In the genomic region with DNA sequence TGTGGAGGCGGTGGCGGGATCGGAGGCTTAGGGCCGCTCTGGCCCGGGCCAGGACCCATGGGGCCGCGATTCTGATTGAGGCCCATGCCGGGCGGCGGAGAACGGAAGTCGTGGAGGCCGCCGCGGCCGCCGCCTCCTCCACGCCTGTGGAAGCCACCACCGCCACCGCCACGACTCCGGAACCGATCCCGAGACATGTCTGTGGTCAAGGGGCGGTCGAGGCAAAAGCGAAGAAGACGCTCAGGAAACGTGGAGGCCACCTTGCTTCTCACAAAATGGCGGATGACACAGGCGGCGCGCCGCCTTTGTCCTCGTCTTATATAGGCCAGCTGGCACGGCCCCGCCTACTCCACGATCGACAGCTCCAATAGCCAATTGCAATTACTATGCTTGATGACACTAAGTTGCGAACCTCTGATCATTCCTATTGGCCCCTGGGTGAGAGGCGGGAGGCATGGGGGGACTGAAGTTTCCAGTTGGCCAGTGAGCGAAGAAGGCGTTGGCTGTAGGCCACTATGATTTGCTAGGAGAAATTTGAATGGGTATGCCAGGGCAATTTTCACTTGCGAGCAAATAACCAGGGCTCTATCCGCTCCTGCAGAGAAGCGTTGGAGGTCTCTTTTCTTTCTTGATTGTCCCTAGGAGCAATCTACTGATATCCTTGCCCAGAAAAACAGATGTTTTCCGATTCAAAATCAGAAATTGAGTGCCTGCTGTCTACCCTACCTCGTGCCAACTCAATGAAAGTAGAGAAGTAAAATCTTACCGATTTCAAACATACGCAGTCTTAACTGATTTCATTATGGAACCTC, we compare ENCODE assay signal across 8 cellular contexts. TPM values are rescaled to one million over a fixed set of nuclear protein-coding genes. Genes with fewer than 3 reads are reported as not detected.
DNase-seq lines count a peak whose midpoint lies in the region; ATAC-seq and TF ChIP-seq lines count a peak whose summit lies in the region.

A gene with protein sequence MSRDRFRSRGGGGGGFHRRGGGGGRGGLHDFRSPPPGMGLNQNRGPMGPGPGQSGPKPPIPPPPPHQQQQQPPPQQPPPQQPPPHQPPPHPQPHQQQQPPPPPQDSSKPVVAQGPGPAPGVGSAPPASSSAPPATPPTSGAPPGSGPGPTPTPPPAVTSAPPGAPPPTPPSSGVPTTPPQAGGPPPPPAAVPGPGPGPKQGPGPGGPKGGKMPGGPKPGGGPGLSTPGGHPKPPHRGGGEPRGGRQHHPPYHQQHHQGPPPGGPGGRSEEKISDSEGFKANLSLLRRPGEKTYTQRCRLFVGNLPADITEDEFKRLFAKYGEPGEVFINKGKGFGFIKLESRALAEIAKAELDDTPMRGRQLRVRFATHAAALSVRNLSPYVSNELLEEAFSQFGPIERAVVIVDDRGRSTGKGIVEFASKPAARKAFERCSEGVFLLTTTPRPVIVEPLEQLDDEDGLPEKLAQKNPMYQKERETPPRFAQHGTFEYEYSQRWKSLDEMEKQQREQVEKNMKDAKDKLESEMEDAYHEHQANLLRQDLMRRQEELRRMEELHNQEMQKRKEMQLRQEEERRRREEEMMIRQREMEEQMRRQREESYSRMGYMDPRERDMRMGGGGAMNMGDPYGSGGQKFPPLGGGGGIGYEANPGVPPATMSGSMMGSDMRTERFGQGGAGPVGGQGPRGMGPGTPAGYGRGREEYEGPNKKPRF (minus strand): TSS at position 293 of the 812 bp plus-strand sequence. CDS start 96 bp downstream, at position 197.

- H3K36me3 ChIP-seq in SU-DHL-6 (ENCODE audit: low read length) (peaks cover 38% of the 10 kb centered on the region), thymus (ENCODE audit: control insufficient read depth, insufficient read depth) (peaks cover 25% of the 10 kb centered on the region)

- H3K79me2 ChIP-seq in SU-DHL-6 (ENCODE audit: insufficient read depth, low read length): peaks cover 49% of the 10 kb centered on the region

- TF ChIP-seq CTCF in GM12864 (IDR thresholded peaks at IDR 0.05; ENCODE audit: low read depth, low read length, missing control alignments) (no peak), SU-DHL-6 (IDR thresholded peaks at IDR 0.05; ENCODE audit: insufficient read depth, low read length, poor library complexity, severe bottlenecking) (no peak), osteocyte (IDR thresholded peaks at IDR 0.05) (no peak)

- intact Hi-C loops in head of caudate nucleus (cut with DNase I): loop anchor here (5.0 to 10.0 kb wide), 3 partner anchors 72 to 364 kb away; a partner anchor contains a TSS

- no peaks in the 10 kb centered on the region for H3K9me2 ChIP-seq in SU-DHL-6 (replicated peaks; ENCODE audit: insufficient read depth, low read length)

- H3K4me1 Mint-ChIP-seq in activated naive CD8-positive, alpha-beta T cell treated with anti-CD3 and anti-CD28 coated beads, Interleukin-2, amount 10 ng/mL, durations not matched to agents 7 days and 5 days: peaks cover 36% of the 10 kb centered on the region
- H3K4me1 Mint-ChIP-seq in osteocyte (ENCODE audit: unreplicated experiment): peaks cover 37% of the 10 kb centered on the region

- H3K4me1 ChIP-seq in thymus (ENCODE audit: control insufficient read depth, insufficient read depth, low read length): peaks cover 10% of the 10 kb centered on the region

- H3K27ac ChIP-seq in SU-DHL-6 (ENCODE audit: low read depth, low read length) (peak within 1 kb of the TSS; percentile 84), thymus (ENCODE audit: low read depth) (peak within 1 kb of the TSS; percentile 100)

- peaks cover 30% of the 10 kb centered on the region for H3F3A ChIP-seq in SU-DHL-6 (ENCODE audit: insufficient read depth)

- WGBS in thymus: 1% methylated on average over 50 of the region's 50 CpGs

- no peaks in the 10 kb centered on the region for H3K27me3 Mint-ChIP-seq in activated naive CD8-positive, alpha-beta T cell treated with anti-CD3 and anti-CD28 coated beads, Interleukin-2, amount 10 ng/mL, durations not matched to agents 7 days and 5 days
- no peaks in the 10 kb centered on the region for H3K27me3 Mint-ChIP-seq in osteocyte (ENCODE audit: unreplicated experiment)

- H3K27ac Mint-ChIP-seq in activated naive CD8-positive, alpha-beta T cell treated with anti-CD3 and anti-CD28 coated beads, Interleukin-2, amount 10 ng/mL, durations not matched to agents 7 days and 5 days: peak within 1 kb of the TSS; percentile 98
- H3K27ac Mint-ChIP-seq in osteocyte (ENCODE audit: unreplicated experiment): peak within 1 kb of the TSS; percentile 95

- H3K4me3 Mint-ChIP-seq in activated naive CD8-positive, alpha-beta T cell treated with anti-CD3 and anti-CD28 coated beads, Interleukin-2, amount 10 ng/mL, durations not matched to agents 7 days and 5 days: peak within 1 kb of the TSS; percentile 99
- H3K4me3 Mint-ChIP-seq in osteocyte (ENCODE audit: unreplicated experiment): peak within 1 kb of the TSS; percentile 87

- H3K4me3 ChIP-seq in GM12864 (ENCODE audit: low read depth, low read length): peak within 1 kb of the TSS; percentile 93
- H3K4me3 ChIP-seq in SU-DHL-6 (ENCODE audit: insufficient read depth, low read length, poor library complexity, severe bottlenecking): peak within 1 kb of the TSS; percentile 91
- H3K4me3 ChIP-seq in thymus (ENCODE audit: low read length): peak within 1 kb of the TSS; percentile 100

- peak within 1 kb of the TSS; percentile 100 for H3K9ac ChIP-seq in SU-DHL-6 (ENCODE audit: low read length)

- H3K9me3 Mint-ChIP-seq in activated naive CD8-positive, alpha-beta T cell treated with anti-CD3 and anti-CD28 coated beads, Interleukin-2, amount 10 ng/mL, durations not matched to agents 7 days and 5 days: no peaks in the 10 kb centered on the region
- H3K9me3 Mint-ChIP-seq in osteocyte (ENCODE audit: unreplicated experiment): no peaks in the 10 kb centered on the region

- POLR2A ChIA-PET in activated naive CD8-positive, alpha-beta T cell treated with anti-CD3 and anti-CD28 coated beads, Interleukin-2, amount 10 ng/mL, durations not matched to agents 7 days and 5 days (lab: Charles Lee): interaction anchor here (0.6 to 1.6 kb wide), 14 partner anchors 9 to 577 kb away, joined by 3 to 17 read pairs (median 4); a partner anchor contains a TSS

- no peaks in the 10 kb centered on the region for H3K27me3 ChIP-seq in SU-DHL-6 (ENCODE audit: low read length)
- H3K27me3 ChIP-seq in thymus (ENCODE audit: control insufficient read depth, insufficient read depth): no peaks in the 10 kb centered on the region

- H3K4me2 ChIP-seq in SU-DHL-6 (ENCODE audit: low read depth, low read length, poor library complexity, severe bottlenecking): peak within 1 kb of the TSS; percentile 94

- peak within 1 kb of the TSS; percentile 75 for H2AFZ ChIP-seq in SU-DHL-6 (ENCODE audit: low read depth, low read length, severe bottlenecking)

- H3K9me3 ChIP-seq in SU-DHL-6 (ENCODE audit: insufficient read depth, low read length) (no peaks in the 10 kb centered on the region), thymus (ENCODE audit: control insufficient read depth) (no peaks in the 10 kb centered on the region)

- H3K36me3 Mint-ChIP-seq in activated naive CD8-positive, alpha-beta T cell treated with anti-CD3 and anti-CD28 coated beads, Interleukin-2, amount 10 ng/mL, durations not matched to agents 7 days and 5 days: peaks cover 36% of the 10 kb centered on the region
- peaks cover 38% of the 10 kb centered on the region for H3K36me3 Mint-ChIP-seq in osteocyte (ENCODE audit: unreplicated experiment)

- peak; percentile 91 for ATAC-seq in HG02678 (IDR thresholded peaks at IDR 0.05; ENCODE audit: unreplicated experiment)
- peak; percentile 91 for ATAC-seq in activated naive CD8-positive, alpha-beta T cell treated with anti-CD3 and anti-CD28 coated beads, Interleukin-2, amount 10 ng/mL, durations not matched to agents 7 days and 5 days (ENCODE audit: low read depth)

- H4K20me1 ChIP-seq in SU-DHL-6 (ENCODE audit: low read depth, low read length): peaks cover 37% of the 10 kb centered on the region

- peak; percentile 99 for DNase-seq in GM12864 (ENCODE audit: low read depth)
- DNase-seq in NCI-H128 (lab: John Stamatoyannopoulos, UW; ENCODE audit: unreplicated experiment): peak; percentile 100
- DNase-seq in activated naive CD8-positive, alpha-beta T cell treated with anti-CD3 and anti-CD28 coated beads, Interleukin-2, amount 10 ng/mL, durations not matched to agents 7 days and 5 days: peak; percentile 95
- peak; percentile 93 to 99 (median 98) for DNase-seq in head of caudate nucleus
- DNase-seq in osteocyte (ENCODE audit: extremely low spot score, unreplicated experiment): peak; percentile 98

RNA-seq across cellular contexts. Expression of the gene that starts here (rescaled TPM):
- 100 to 1,000 TPM; 338 to 348 TPM for total RNA-seq in activated naive CD8-positive, alpha-beta T cell treated with anti-CD3 and anti-CD28 coated beads, Interleukin-2, amount 10 ng/mL, durations not matched to agents 7 days and 5 days
- 231 and 241 TPM in 2 replicates for total RNA-seq in osteocyte
- polyA plus RNA-seq in thymus: 327 TPM

Comparison
In these comparisons a context has a peak if more than half of its experiments do, and no peak if none do; other contexts are left out.
1. Peak in every context shown above with its lines: DNase-seq, ATAC-seq, H3K4me3 ChIP-seq and H3K27ac ChIP-seq.